Comparison of ENCODE assay signal across 9 cellular contexts in the genomic region with DNA sequence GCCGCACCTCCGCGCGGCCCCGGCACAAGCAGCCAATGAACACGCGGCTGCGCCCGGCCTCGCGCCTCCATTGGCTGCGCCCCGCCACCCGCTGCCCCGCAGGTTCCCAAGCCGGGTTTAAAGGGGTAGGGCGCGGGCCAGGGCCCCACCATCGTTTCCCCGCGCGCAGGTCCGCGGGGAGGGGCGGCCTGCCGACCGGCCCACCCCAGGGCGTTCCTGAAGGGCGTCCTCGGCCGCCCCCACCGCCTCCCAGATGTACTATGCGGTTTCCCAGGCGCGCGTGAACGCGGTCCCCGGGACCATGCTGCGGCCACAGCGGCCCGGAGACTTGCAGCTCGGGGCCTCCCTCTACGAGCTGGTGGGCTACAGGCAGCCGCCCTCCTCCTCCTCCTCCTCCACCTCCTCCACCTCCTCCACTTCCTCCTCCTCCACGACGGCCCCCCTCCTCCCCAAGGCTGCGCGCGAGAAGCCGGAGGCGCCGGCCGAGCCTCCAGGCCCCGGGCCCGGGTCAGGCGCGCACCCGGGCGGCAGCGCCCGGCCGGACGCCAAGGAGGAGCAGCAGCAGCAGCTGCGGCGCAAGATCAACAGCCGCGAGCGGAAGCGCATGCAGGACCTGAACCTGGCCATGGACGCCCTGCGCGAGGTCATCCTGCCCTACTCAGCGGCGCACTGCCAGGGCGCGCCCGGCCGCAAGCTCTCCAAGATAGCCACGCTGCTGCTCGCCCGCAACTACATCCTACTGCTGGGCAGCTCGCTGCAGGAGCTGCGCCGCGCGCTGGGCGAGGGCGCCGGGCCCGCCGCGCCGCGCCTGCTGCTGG. TPM values are rescaled to one million over a fixed set of nuclear protein-coding genes. Genes with fewer than 3 reads are reported as not detected.
A peak's percentile ranks its signal among the peaks of the same experiment; 100 is the strongest.
DNase-seq lines count a peak whose midpoint lies in the region; ATAC-seq and TF ChIP-seq lines count a peak whose summit lies in the region.
"Had no signal": no experiment of that assay in that cellular context is flagged by ENCODE, and none has a peak within 500 bp of the region (broad histone marks: within the 10 kb centered on the region; RNA-seq: fewer than 3 reads in every experiment).

A gene with protein sequence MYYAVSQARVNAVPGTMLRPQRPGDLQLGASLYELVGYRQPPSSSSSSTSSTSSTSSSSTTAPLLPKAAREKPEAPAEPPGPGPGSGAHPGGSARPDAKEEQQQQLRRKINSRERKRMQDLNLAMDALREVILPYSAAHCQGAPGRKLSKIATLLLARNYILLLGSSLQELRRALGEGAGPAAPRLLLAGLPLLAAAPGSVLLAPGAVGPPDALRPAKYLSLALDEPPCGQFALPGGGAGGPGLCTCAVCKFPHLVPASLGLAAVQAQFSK (plus strand): TSS at position 148 of the 818 bp plus-strand sequence. CDS start 106 bp downstream, at position 254.

- H3K27ac ChIP-seq in foreskin keratinocyte (no peak within 1 kb of the TSS), Karpas-422 (ENCODE audit: low read length) (no peak within 1 kb of the TSS)

- H3K9me3 ChIP-seq in neuron (ENCODE audit: low read length) (peaks cover 10% of the 10 kb centered on the region), Karpas-422 (ENCODE audit: low read length) (peaks cover 4% of the 10 kb centered on the region)

- no peaks in the 10 kb centered on the region for H3K9me2 ChIP-seq in Karpas-422 (replicated peaks; ENCODE audit: insufficient read depth, low read length)

- H3K27me3 ChIP-seq in foreskin keratinocyte: peaks cover 92% of the 10 kb centered on the region
- peaks cover 89% of the 10 kb centered on the region for H3K27me3 ChIP-seq in neuron (ENCODE audit: insufficient read depth, low read length)
- no peaks in the 10 kb centered on the region; the same call in 1 of the 2 replicates for H3K27me3 ChIP-seq in Karpas-422 (ENCODE audit: low read length)

- DNase-seq in GM13977 (ENCODE audit: low spot score): peak; percentile 52
- DNase-seq in NCI-H1417 (lab: John Stamatoyannopoulos, UW): peak in 2 of 3 experiments; percentile 88 to 95
- peak; percentile 76 for DNase-seq in activated CD8-positive, alpha-beta memory T cell treated with anti-CD3 and anti-CD28 coated beads, Interleukin-2, amount 50 U/mL, for 48 hours
- peak in 1 of 2 donors; percentile 7 for DNase-seq in foreskin keratinocyte
- DNase-seq in Karpas-422: no peak

- H3K79me2 ChIP-seq in Karpas-422 (ENCODE audit: low read length): no peaks in the 10 kb centered on the region

- H4K20me1 ChIP-seq in Karpas-422 (ENCODE audit: insufficient read depth, low read depth, low read length): no peaks in the 10 kb centered on the region

- peak within 1 kb of the TSS; percentile 43 for H2AFZ ChIP-seq in neuron (ENCODE audit: low read depth, low read length)
- no peak within 1 kb of the TSS for H2AFZ ChIP-seq in Karpas-422 (ENCODE audit: low read length)

- H3K9ac ChIP-seq in Karpas-422 (ENCODE audit: low read length): no peak within 1 kb of the TSS

- TF ChIP-seq CTCF in GM13977 (IDR thresholded peaks at IDR 0.05; ENCODE audit: extremely low read depth, insufficient read depth, missing control alignments) (no peak), foreskin keratinocyte (conservative IDR thresholded peaks at IDR 0.05) (no peak)

- H3K4me2 ChIP-seq in Karpas-422 (ENCODE audit: low read depth, low read length, poor library complexity, severe bottlenecking): no peak within 1 kb of the TSS

- in situ Hi-C loops in GM13977 (cut with MboI; ENCODE audit: low pct_unique_long_range_greater_than_20kb, low sequenced_read_pairs, unreplicated experiment): no loop called here

- peak; percentile 41 for ATAC-seq in foreskin keratinocyte
- ATAC-seq in GM18511 (IDR thresholded peaks at IDR 0.05; ENCODE audit: unreplicated experiment): no peak
- no peak for ATAC-seq in GM19467 (IDR thresholded peaks at IDR 0.05; ENCODE audit: unreplicated experiment)

- H3K4me1 ChIP-seq in foreskin keratinocyte (no peaks in the 10 kb centered on the region), neuron (ENCODE audit: insufficient read depth, low read length) (peaks cover 7% of the 10 kb centered on the region), Karpas-422 (ENCODE audit: low read length) (peaks cover 18% of the 10 kb centered on the region)

- H3K4me3 ChIP-seq in neuron (ENCODE audit: low read length) (peak within 1 kb of the TSS; percentile 39), Karpas-422 (ENCODE audit: low read length) (no peak within 1 kb of the TSS)

- H3K36me3 ChIP-seq in neuron (ENCODE audit: insufficient read depth, low read length): no peaks in the 10 kb centered on the region
- H3K36me3 ChIP-seq in Karpas-422 (ENCODE audit: insufficient read depth, low read length): no peaks in the 10 kb centered on the region

RNA-seq across cellular contexts. Expression of the gene that starts here (rescaled TPM):
- not detected in 2 replicates for total RNA-seq in foreskin keratinocyte
- polyA plus RNA-seq in foreskin keratinocyte: not detected in 2 replicates
- total RNA-seq in Karpas-422 (2014; rRNA removed; shearing (Covaris generic); ENCODE audit: low replicate concordance): not detected in 2 replicates
- total RNA-seq: T-helper 2 cell treated with Interferon-gamma antibody and Interleukin-4, amounts not matched to agents 100 ng/mL and 5 ng/mL, for 36 hours had no signal

Comparison
In these comparisons a context has a peak if more than half of its experiments do, and no peak if none do; other contexts are left out.
1. Peak in ATAC-seq in foreskin keratinocyte; RNA of the gene not detected or under 1 TPM.